ENCODE assay signal across 9 cellular contexts in the genomic region with DNA sequence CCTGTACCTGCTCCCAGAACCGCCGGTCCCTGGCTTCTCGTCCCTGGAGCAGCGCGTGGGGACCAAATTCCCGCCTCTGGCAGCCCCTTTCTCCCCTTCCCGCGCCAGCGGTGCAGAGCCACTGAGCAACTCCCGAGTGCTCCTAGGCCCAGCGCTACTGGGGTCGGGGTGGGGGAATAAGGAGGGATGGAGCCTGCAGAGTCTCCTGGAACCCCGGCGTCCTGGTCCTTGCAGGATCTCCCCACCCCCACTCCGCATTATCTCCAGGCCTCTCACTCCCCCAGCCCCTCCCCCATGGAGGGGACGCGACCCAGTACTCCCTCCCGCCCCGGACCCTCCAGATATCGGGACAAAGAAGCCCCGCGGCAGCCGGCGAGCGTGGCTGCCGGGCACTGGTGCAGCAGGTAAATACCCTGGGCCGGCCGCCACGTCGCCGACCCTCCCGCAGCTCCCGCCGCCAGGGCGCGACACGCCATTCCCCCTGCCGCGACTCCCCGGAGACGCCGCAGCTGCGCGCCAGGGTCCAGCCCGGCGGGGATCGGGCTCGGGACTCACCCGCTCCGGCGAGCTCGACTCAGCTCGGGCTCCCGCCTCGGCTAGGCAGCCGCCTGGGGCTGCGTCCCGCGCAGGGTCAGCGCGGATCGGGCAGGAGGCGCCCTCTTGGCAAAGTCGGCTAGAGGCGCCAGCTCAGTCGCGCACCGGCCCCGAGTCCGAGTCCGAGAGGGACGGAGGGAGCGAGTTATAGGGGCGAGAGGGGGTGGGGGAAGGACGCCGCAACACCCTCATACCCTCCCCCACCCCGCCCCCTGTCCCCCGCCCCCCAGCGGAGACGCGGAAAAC. TPM values are rescaled to one million over a fixed set of nuclear protein-coding genes. Genes with fewer than 3 reads are reported as not detected.
DNase-seq lines count a peak whose midpoint lies in the region; ATAC-seq and TF ChIP-seq lines count a peak whose summit lies in the region.
"Had no signal": no experiment of that assay in that cellular context is flagged by ENCODE, and none has a peak within 500 bp of the region (broad histone marks: within the 10 kb centered on the region; RNA-seq: fewer than 3 reads in every experiment).

No MANE protein-coding gene starts in this region.

- H3K4me1 ChIP-seq in cardiac muscle cell (ENCODE audit: low read depth): peaks cover 8% of the 10 kb centered on the region
- peaks cover 4% of the 10 kb centered on the region for H3K4me1 ChIP-seq in rectal smooth muscle tissue (ENCODE audit: control insufficient read depth, insufficient read depth, low read length)

- no peak overlapping the region for H3K9ac ChIP-seq in rectal smooth muscle tissue (ENCODE audit: low read length)

- H3K27me3 Mint-ChIP-seq in activated CD4-positive, alpha-beta memory T cell treated with anti-CD3 and anti-CD28 coated beads for 36 hours: peaks cover 65% of the 10 kb centered on the region
- peaks cover 64% of the 10 kb centered on the region for H3K27me3 Mint-ChIP-seq in activated CD4-positive, alpha-beta memory T cell treated with anti-CD3 and anti-CD28 coated beads, Interleukin-2, amount 10 ng/mL, durations not matched to agents 7 days and 5 days

- H3K27me3 ChIP-seq in cardiac muscle cell (peaks cover 87% of the 10 kb centered on the region), rectal smooth muscle tissue (ENCODE audit: control insufficient read depth, insufficient read depth, low read length) (peaks cover 31% of the 10 kb centered on the region)

- H3K4me3 Mint-ChIP-seq in activated CD4-positive, alpha-beta memory T cell treated with anti-CD3 and anti-CD28 coated beads for 36 hours: no peak overlapping the region
- no peak overlapping the region for H3K4me3 Mint-ChIP-seq in activated CD4-positive, alpha-beta memory T cell treated with anti-CD3 and anti-CD28 coated beads, Interleukin-2, amount 10 ng/mL, durations not matched to agents 7 days and 5 days
- H3K4me3 Mint-ChIP-seq: activated B cell treated with CpG ODN at 0.5 μM for 24 hours had no signal

- TF ChIP-seq CTCF in cardiac muscle cell (IDR thresholded peaks at IDR 0.05; ENCODE audit: low read depth, low read length): no peak

- H3K36me3 ChIP-seq in cardiac muscle cell: no peaks in the 10 kb centered on the region
- H3K36me3 ChIP-seq in rectal smooth muscle tissue (ENCODE audit: control insufficient read depth, insufficient read depth, low read length): no peaks in the 10 kb centered on the region

- CTCF ChIA-PET in activated CD4-positive, alpha-beta memory T cell treated with anti-CD3 and anti-CD28 coated beads for 36 hours (lab: Charles Lee): interaction anchor here (0.9 to 1.0 kb wide), 3 partner anchors 60 to 317 kb away, joined by 3 read pairs; no protein-coding TSS in a partner anchor
- CTCF ChIA-PET in activated CD4-positive, alpha-beta memory T cell treated with anti-CD3 and anti-CD28 coated beads, Interleukin-2, amount 10 ng/mL, durations not matched to agents 7 days and 5 days (lab: Charles Lee): no interaction called here

- DNase-seq in activated CD4-positive, alpha-beta memory T cell treated with anti-CD3 and anti-CD28 coated beads for 36 hours: peak; percentile 21
- DNase-seq in activated CD4-positive, alpha-beta memory T cell treated with anti-CD3 and anti-CD28 coated beads, Interleukin-2, amount 10 ng/mL, durations not matched to agents 7 days and 5 days: no peak
- peak; percentile 60 for DNase-seq in activated CD8-positive, alpha-beta memory T cell treated with anti-CD3 and anti-CD28 coated beads, Interleukin-2, amount 50 U/mL, for 48 hours
- DNase-seq in cardiac muscle cell (ENCODE audit: low read depth in 1 of 2, low spot score in 1 of 2) (peak; percentile 54 to 73), NCI-H1436 (lab: John Stamatoyannopoulos, UW) (no peak)
- DNase-seq: activated B cell treated with CpG ODN at 0.5 μM for 24 hours had no signal

- H3K4me1 Mint-ChIP-seq in activated CD4-positive, alpha-beta memory T cell treated with anti-CD3 and anti-CD28 coated beads for 36 hours (ENCODE audit: low read depth): peaks cover 9% of the 10 kb centered on the region
- H3K4me1 Mint-ChIP-seq in activated CD4-positive, alpha-beta memory T cell treated with anti-CD3 and anti-CD28 coated beads, Interleukin-2, amount 10 ng/mL, durations not matched to agents 7 days and 5 days: peaks cover 7% of the 10 kb centered on the region

- H3K36me3 Mint-ChIP-seq in activated CD4-positive, alpha-beta memory T cell treated with anti-CD3 and anti-CD28 coated beads for 36 hours: no peaks in the 10 kb centered on the region
- H3K36me3 Mint-ChIP-seq in activated CD4-positive, alpha-beta memory T cell treated with anti-CD3 and anti-CD28 coated beads, Interleukin-2, amount 10 ng/mL, durations not matched to agents 7 days and 5 days (ENCODE audit: low read depth): no peaks in the 10 kb centered on the region

- H3K27ac ChIP-seq in cardiac muscle cell: no peak overlapping the region
- H3K27ac ChIP-seq in rectal smooth muscle tissue (ENCODE audit: low read depth, low read length): no peak overlapping the region

- H3K9me3 Mint-ChIP-seq in activated CD4-positive, alpha-beta memory T cell treated with anti-CD3 and anti-CD28 coated beads for 36 hours: no peaks in the 10 kb centered on the region
- H3K9me3 Mint-ChIP-seq in activated CD4-positive, alpha-beta memory T cell treated with anti-CD3 and anti-CD28 coated beads, Interleukin-2, amount 10 ng/mL, durations not matched to agents 7 days and 5 days: no peaks in the 10 kb centered on the region
- H3K9me3 Mint-ChIP-seq: activated B cell treated with CpG ODN at 0.5 μM for 24 hours had no signal

- H3K9me3 ChIP-seq in cardiac muscle cell (ENCODE audit: low read depth): no peaks in the 10 kb centered on the region

- intact Hi-C loops in activated CD4-positive, alpha-beta memory T cell treated with anti-CD3 and anti-CD28 coated beads for 36 hours (cut with micrococcal nuclease): no loop called here

- ATAC-seq in HG03095 (IDR thresholded peaks at IDR 0.05; ENCODE audit: unreplicated experiment) (no peak), GM21526 (IDR thresholded peaks at IDR 0.05; ENCODE audit: low FRiP score, unreplicated experiment) (no peak)

- H3K4me3 ChIP-seq in cardiac muscle cell (peak overlapping the region; percentile 45), rectal smooth muscle tissue (ENCODE audit: low read length) (peak overlapping the region; percentile 39)

- POLR2A ChIA-PET in activated CD4-positive, alpha-beta memory T cell treated with anti-CD3 and anti-CD28 coated beads for 36 hours (lab: Charles Lee): no interaction called here
- POLR2A ChIA-PET in activated CD4-positive, alpha-beta memory T cell treated with anti-CD3 and anti-CD28 coated beads, Interleukin-2, amount 10 ng/mL, durations not matched to agents 7 days and 5 days (lab: Charles Lee): no interaction called here

- no peak overlapping the region for H3K27ac Mint-ChIP-seq in activated CD4-positive, alpha-beta memory T cell treated with anti-CD3 and anti-CD28 coated beads for 36 hours
- no peak overlapping the region for H3K27ac Mint-ChIP-seq in activated CD4-positive, alpha-beta memory T cell treated with anti-CD3 and anti-CD28 coated beads, Interleukin-2, amount 10 ng/mL, durations not matched to agents 7 days and 5 days
- H3K27ac Mint-ChIP-seq: activated B cell treated with CpG ODN at 0.5 μM for 24 hours had no signal

RNA-seq across cellular contexts. Expression of gene SYT6, which starts 1.2 kb away (rescaled TPM):
- not detected for total RNA-seq in activated CD4-positive, alpha-beta memory T cell treated with anti-CD3 and anti-CD28 coated beads for 36 hours
- not detected for total RNA-seq in activated CD4-positive, alpha-beta memory T cell treated with anti-CD3 and anti-CD28 coated beads, Interleukin-2, amount 10 ng/mL, durations not matched to agents 7 days and 5 days
- 0.09 TPM in 1 of 2 replicates, not detected in the other for total RNA-seq in cardiac muscle cell
- 0.44 TPM in 1 of 2 replicates, not detected in the other for polyA plus RNA-seq in cardiac muscle cell
- total RNA-seq: activated B cell treated with CpG ODN at 0.5 μM for 24 hours had no signal

Comparison
In these comparisons a context has a peak if more than half of its experiments do, and no peak if none do; other contexts are left out.
1. DNase-seq: peak in activated CD4-positive, alpha-beta memory T cell treated with anti-CD3 and anti-CD28 coated beads for 36 hours (single experiment), activated CD8-positive, alpha-beta memory T cell treated with anti-CD3 and anti-CD28 coated beads, Interleukin-2, amount 50 U/mL, for 48 hours (single experiment) and cardiac muscle cell (2 of 2); none in activated CD4-positive, alpha-beta memory T cell treated with anti-CD3 and anti-CD28 coated beads, Interleukin-2, amount 10 ng/mL, durations not matched to agents 7 days and 5 days (single experiment) and NCI-H1436 (single experiment).